1 cellular context compared by ENCODE assay signal in genomic region chr11:70828498-70829159, GRCh38.
TF ChIP-seq lines count a peak whose summit lies in the region.

No MANE protein-coding gene starts in this region.

TF ChIP-seq in IMR-90, 13 proteins besides CTCF, POLR2A, EP300 and RAD21:
- TF ChIP-seq SMC3 (IDR thresholded peaks at IDR 0.05; ENCODE audit: low read depth, low read length), result no peak
- no peak for TF ChIP-seq MXI1 (IDR thresholded peaks at IDR 0.05; ENCODE audit: borderline replicate concordance, low read depth, low read length)
- TF ChIP-seq ELK1 (IDR thresholded peaks at IDR 0.05; ENCODE audit: borderline replicate concordance, low read depth, low read length), result no peak
- TF ChIP-seq RCOR1 (IDR thresholded peaks at IDR 0.05; ENCODE audit: insufficient replicate concordance, low read length), result no peak
